28 cellular contexts compared by ENCODE assay signal in the genomic region with DNA sequence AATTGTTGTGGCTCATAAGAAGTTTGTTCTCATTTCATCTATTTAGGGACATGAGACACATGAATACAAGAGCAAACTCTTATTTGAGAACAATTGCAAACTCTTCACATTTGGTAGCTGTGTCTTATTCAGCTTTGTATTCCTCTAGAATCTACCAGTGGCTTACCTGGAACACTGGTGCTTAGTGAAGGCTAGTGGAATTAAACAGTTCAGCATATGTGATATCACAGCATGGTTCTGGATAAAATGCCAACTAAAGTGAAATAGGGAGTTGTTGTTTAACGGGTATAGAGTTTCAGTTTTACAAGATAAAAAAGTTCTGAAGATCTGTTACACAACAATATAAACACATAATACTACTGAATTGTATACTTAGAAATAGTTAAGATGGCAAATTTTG.
"Had no signal": no experiment of that assay in that cellular context is flagged by ENCODE, and none has a peak within 500 bp of the region (broad histone marks: within the 10 kb centered on the region; RNA-seq: fewer than 3 reads in every experiment).

No MANE protein-coding gene starts in this region.

- H3K4me3 ChIP-seq: neural progenitor cell, ovary, psoas muscle, right lobe of liver, sigmoid colon, stomach, thoracic aorta, thyroid gland, tibial nerve, upper lobe of left lung, vagina had no signal

- H3K4me1 ChIP-seq: neural progenitor cell, parathyroid adenoma, right lobe of liver, sigmoid colon, stomach, tibial nerve, upper lobe of left lung, vagina had no signal

- H3K27me3 ChIP-seq: ovary, right lobe of liver, sigmoid colon, thyroid gland, tibial nerve, upper lobe of left lung, vagina had no signal

- DNase-seq: natural killer cell; occipital lobe; ovary; posterior cingulate gyrus; psoas muscle; right cardiac atrium; right lobe of liver; sigmoid colon; small intestine; stimulated activated CD4-positive, alpha-beta T cell treated with anti-CD3 and anti-CD28 coated beads, Interleukin-15, amount 100 ng/mL, for 24 hours; stimulated activated CD4-positive, alpha-beta T cell treated with anti-CD3 and anti-CD28 coated beads, Interleukin-2, amount 100 ng/mL, for 24 hours; stimulated activated CD4-positive, alpha-beta T cell treated with anti-CD3 and anti-CD28 coated beads, Interleukin-2, amount 100 ng/mL, for 48 hours; stimulated activated CD4-positive, alpha-beta T cell treated with anti-CD3 and anti-CD28 coated beads, Interleukin-4, amount 100 ng/mL, for 24 hours; stimulated activated naive B cell treated with anti-CD40 and anti-IgM and Interleukin-4, amounts not matched to agents 10 μg/mL and 1 μg/mL and 100 μg/mL, for 72 hours; stimulated activated naive CD4-positive, alpha-beta T cell treated with Interleukin-2 at 50 U/mL for 16 hours; stomach; thyroid gland; trophoblast cell; upper lobe of left lung had no signal

- H3K27ac ChIP-seq: neural progenitor cell, ovary, parathyroid adenoma, psoas muscle, right lobe of liver, sigmoid colon, stomach, thoracic aorta, thyroid gland, tibial nerve, upper lobe of left lung, vagina had no signal

- H3K4me1 Mint-ChIP-seq: natural killer cell; nephron; neural progenitor cell; stimulated activated effector memory CD8-positive, alpha-beta T cell treated with anti-CD3 and anti-CD28 coated beads, Interleukin-12 subunit alpha, Interleukin-12 subunit beta, amount 100 ng/mL, for 72 hours had no signal

- H3K27ac Mint-ChIP-seq: natural killer cell; nephron; neural progenitor cell; progenitor cell of endocrine pancreas; stimulated activated effector memory CD8-positive, alpha-beta T cell treated with anti-CD3 and anti-CD28 coated beads, Interleukin-12 subunit alpha, Interleukin-12 subunit beta, amount 100 ng/mL, for 72 hours; stimulated activated naive B cell treated with anti-CD40 and anti-IgM and Interleukin-4, amounts not matched to agents 10 μg/mL and 1 μg/mL and 100 μg/mL, for 72 hours; stimulated activated naive CD8-positive, alpha-beta T cell treated with anti-CD3 and anti-CD28 coated beads, Interleukin-15, Interleukin-2, amounts not matched to agents 100 ng/mL and 50 ng/mL, for 24 hours had no signal

- H3K9me3 ChIP-seq: ovary, psoas muscle, right lobe of liver, sigmoid colon, stomach, thoracic aorta, thyroid gland, tibial nerve, upper lobe of left lung, vagina had no signal

- H3K4me3 Mint-ChIP-seq: natural killer cell; nephron; neural progenitor cell; stimulated activated effector memory CD8-positive, alpha-beta T cell treated with anti-CD3 and anti-CD28 coated beads, Interleukin-12 subunit alpha, Interleukin-12 subunit beta, amount 100 ng/mL, for 72 hours; stimulated activated naive B cell treated with anti-CD40 and anti-IgM and Interleukin-4, amounts not matched to agents 10 μg/mL and 1 μg/mL and 100 μg/mL, for 72 hours; stimulated activated naive CD8-positive, alpha-beta T cell treated with anti-CD3 and anti-CD28 coated beads, Interleukin-15, Interleukin-2, amounts not matched to agents 100 ng/mL and 50 ng/mL, for 24 hours had no signal

- H3K36me3 ChIP-seq: neural progenitor cell, ovary, right lobe of liver, sigmoid colon, stomach, thoracic aorta, thyroid gland, tibial nerve, upper lobe of left lung, vagina had no signal

- H3K36me3 Mint-ChIP-seq: natural killer cell; neural progenitor cell; stimulated activated effector memory CD8-positive, alpha-beta T cell treated with anti-CD3 and anti-CD28 coated beads, Interleukin-12 subunit alpha, Interleukin-12 subunit beta, amount 100 ng/mL, for 72 hours; stimulated activated naive B cell treated with anti-CD40 and anti-IgM and Interleukin-4, amounts not matched to agents 10 μg/mL and 1 μg/mL and 100 μg/mL, for 72 hours had no signal

- H3K9me3 Mint-ChIP-seq: natural killer cell; nephron; neural progenitor cell; stimulated activated effector memory CD8-positive, alpha-beta T cell treated with anti-CD3 and anti-CD28 coated beads, Interleukin-12 subunit alpha, Interleukin-12 subunit beta, amount 100 ng/mL, for 72 hours; stimulated activated naive B cell treated with anti-CD40 and anti-IgM and Interleukin-4, amounts not matched to agents 10 μg/mL and 1 μg/mL and 100 μg/mL, for 72 hours; stimulated activated naive CD8-positive, alpha-beta T cell treated with anti-CD3 and anti-CD28 coated beads, Interleukin-15, Interleukin-2, amounts not matched to agents 100 ng/mL and 50 ng/mL, for 24 hours had no signal
